Comparison of ENCODE assay signal across 21 cellular contexts in the genomic region with DNA sequence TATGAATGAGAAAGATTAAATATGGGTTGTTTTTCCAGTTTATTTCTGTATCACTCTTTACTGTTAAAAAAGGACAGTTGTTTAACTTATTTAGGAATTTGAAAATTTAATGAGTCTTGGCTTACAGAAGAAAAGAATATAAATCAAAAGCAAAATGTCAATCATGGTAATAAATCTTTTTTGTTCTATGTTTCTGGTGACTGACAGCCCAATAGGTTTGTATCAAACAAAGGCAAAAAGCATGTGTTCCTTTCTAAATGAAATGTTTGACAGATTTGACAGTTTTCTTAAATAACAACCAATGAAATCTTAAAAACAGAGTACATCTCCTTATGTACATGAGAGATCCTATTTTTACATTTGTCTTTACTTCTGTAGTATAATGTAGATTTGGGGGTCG. TPM values are rescaled to one million over a fixed set of nuclear protein-coding genes. Genes with fewer than 3 reads are reported as not detected.
DNase-seq lines count a peak whose midpoint lies in the region; ATAC-seq, FAIRE-seq and TF ChIP-seq lines count a peak whose summit lies in the region.
"Had no signal": no experiment of that assay in that cellular context is flagged by ENCODE, and none has a peak within 500 bp of the region (broad histone marks: within the 10 kb centered on the region; RNA-seq: fewer than 3 reads in every experiment).

No MANE protein-coding gene starts in this region.

- no TSS peak for BruUV-seq in K562 (replicated peaks; lab: Mats Ljungman, UMichigan)

- TF ChIP-seq CTCF in K562 (IDR thresholded peaks at IDR 0.05 in 2 of 3, conservative IDR thresholded peaks at IDR 0.05 in 1 of 3; ENCODE audit: insufficient read depth in 2 of 3, low read depth in 1 of 3, low read length in 3 of 3) (no peak), dorsolateral prefrontal cortex (IDR thresholded peaks at IDR 0.05 in 54 of 56, conservative IDR thresholded peaks at IDR 0.05 in 2 of 56; ENCODE audit: low read depth in 1 of 56, partially characterized antibody in 56 of 56) (no peak)

- H3K4me3 ChIP-seq in K562 (no peak overlapping the region), dorsolateral prefrontal cortex (peak overlapping the region in 39 of 59 donors; percentile 0 to 97 (median 81)), trophoblast cell (ENCODE audit: low read depth, low read length) (no peak overlapping the region)
- H3K4me3 ChIP-seq: BLaER1 had no signal

- H3K79me2 ChIP-seq in K562 (ENCODE audit: control insufficient read depth, insufficient read depth, low read length) (no peaks in the 10 kb centered on the region), trophoblast cell (ENCODE audit: control insufficient read depth, insufficient read depth, low read length, poor library complexity) (no peaks in the 10 kb centered on the region)

- no peak overlapping the region for H4K8ac ChIP-seq in trophoblast cell (ENCODE audit: low read depth, low read length)

- H2AK5ac ChIP-seq in trophoblast cell (ENCODE audit: low read length) = no peak overlapping the region

- H4K20me1 ChIP-seq in K562 (replicated peaks; ENCODE audit: control insufficient read depth, insufficient read depth, low read length) = no peaks in the 10 kb centered on the region
- H4K20me1 ChIP-seq: BLaER1 had no signal

- TF ChIP-seq POLR2A in K562 (conservative IDR thresholded peaks at IDR 0.05) = no peak

- no peak overlapping the region for H3K23ac ChIP-seq in trophoblast cell (ENCODE audit: low read length)

- no peak overlapping the region for H4K12ac ChIP-seq in trophoblast cell (ENCODE audit: low read depth, low read length)

- CTCF ChIA-PET in HEK293T (lab: Yijun Ruan, JAX) (no interaction called here), K562 (lab: Yijun Ruan, JAX; ENCODE audit: low intra/inter-chr PET ratio) (no interaction called here)

- H2AFZ ChIP-seq in K562 (ENCODE audit: low read depth, low read length) (no peak overlapping the region), trophoblast cell (ENCODE audit: insufficient read depth, low read length, poor library complexity) (no peak overlapping the region)

- FAIRE-seq in K562 (lab: Jason Lieb, UNC) (no peak), urothelium cell line (lab: Jason Lieb, UNC) (no peak)
- FAIRE-seq: GM12891, GM18507, H1 had no signal

- no peak overlapping the region for H3K4me2 ChIP-seq in K562 (ENCODE audit: insufficient read depth, low read length)
- no peak overlapping the region for H3K4me2 ChIP-seq in trophoblast cell (ENCODE audit: low read length)
- H3K4me2 ChIP-seq: BLaER1 had no signal

- no peak overlapping the region for H3K9ac ChIP-seq in K562 (ENCODE audit: insufficient read depth in 1 of 2, low read depth in 2 of 2, low read length in 2 of 2)
- H3K9ac ChIP-seq in trophoblast cell (ENCODE audit: low read length) = no peak overlapping the region
- H3K9ac ChIP-seq: BLaER1 had no signal

- no peaks in the 10 kb centered on the region for H3K36me3 ChIP-seq in K562 (ENCODE audit: control insufficient read depth, insufficient read depth, low read length)
- H3K36me3 ChIP-seq in trophoblast cell (ENCODE audit: control insufficient read depth in 1 of 2, insufficient read depth in 2 of 2, low read length in 2 of 2) = no peaks in the 10 kb centered on the region

- in situ Hi-C loops in K562 (cut with MboI) = no loop called here

- H3K9me1 ChIP-seq in K562 (ENCODE audit: control insufficient read depth, insufficient read depth, low read length) = no peaks in the 10 kb centered on the region

- no peaks in the 10 kb centered on the region for H3K27me3 ChIP-seq in K562 (ENCODE audit: control insufficient read depth in 2 of 2, insufficient read depth in 2 of 2, low read length in 2 of 2)
- H3K27me3 ChIP-seq in dorsolateral prefrontal cortex = no peaks in the 10 kb centered on the region
- H3K27me3 ChIP-seq in trophoblast cell (ENCODE audit: insufficient read depth, low read length) = no peaks in the 10 kb centered on the region
- H3K27me3 ChIP-seq: BLaER1 had no signal

- H3K79me1 ChIP-seq in trophoblast cell (ENCODE audit: low read length) = no peaks in the 10 kb centered on the region

- no peak overlapping the region for H3K14ac ChIP-seq in trophoblast cell (ENCODE audit: low read length)

- H3K27ac ChIP-seq in K562 (ENCODE audit: extremely low read depth, low read depth, low read length) (no peak overlapping the region), dorsolateral prefrontal cortex (peak overlapping the region in 47 of 59 donors; percentile 18 to 99 (median 81)), trophoblast cell (ENCODE audit: low read depth, low read length) (no peak overlapping the region)
- H3K27ac ChIP-seq: BLaER1, C4-2B had no signal

- no peak overlapping the region for H3K18ac ChIP-seq in trophoblast cell (ENCODE audit: low read length)

- 27% methylated on average over 1 of the region's 1 CpG for WGBS in K562 (ENCODE audit: insufficient coverage, low coverage, missing lambda C conversion rate)
- WGBS in trophoblast cell (ENCODE audit: extremely low coverage, insufficient coverage, insufficient read length) = no CpG with 5 or more reads among the region's 1 CpG

- no peak overlapping the region for H4K91ac ChIP-seq in trophoblast cell (ENCODE audit: low read depth, low read length)

- DNase-seq in HEK293T (ENCODE audit: extremely low spot score) = no peak
- no peak for DNase-seq in K562 (ENCODE audit: extremely low read depth in 1 of 4, low spot score in 3 of 4)
- no peak for DNase-seq in dorsolateral prefrontal cortex
- DNase-seq in trophoblast cell = no peak
- DNase-seq in urothelium cell line (ENCODE audit: low spot score) = no peak
- DNase-seq: Caco-2; CD4-positive, CD25-positive, alpha-beta regulatory T cell; CD8-positive, alpha-beta T cell; DMS 273 treated with DMSO at 0.1 percent for 48 hours; DMS79; GF-D8; H7; HCEC 1CT had no signal

- no peak for TF ChIP-seq EP300 in K562 (IDR thresholded peaks at IDR 0.05; ENCODE audit: low read length)

- POLR2A ChIA-PET in HEK293T (lab: Yijun Ruan, JAX) (interaction anchor here (0.6 to 1.5 kb wide), 2 partner anchors 11 to 38 kb away, joined by 3 to 5 read pairs; a partner anchor contains a TSS), K562 (lab: Yijun Ruan, JAX) (no interaction called here)

- H2BK120ac ChIP-seq in trophoblast cell (ENCODE audit: insufficient read depth, low read length, poor library complexity) = no peak overlapping the region

- no peak overlapping the region for H2BK5ac ChIP-seq in trophoblast cell (ENCODE audit: low read depth, low read length, poor library complexity)

- no peak for TF ChIP-seq RAD21 in K562 (CRISPR knock-in tag; conservative IDR thresholded peaks at IDR 0.05 in 1 of 2, IDR thresholded peaks at IDR 0.05 in 1 of 2)

- H3K9me3 ChIP-seq in K562 (replicated peaks; ENCODE audit: control insufficient read depth, insufficient read depth, low read depth, low read length) (no peaks in the 10 kb centered on the region), trophoblast cell (ENCODE audit: insufficient read depth, low read depth, low read length) (no peaks in the 10 kb centered on the region)
- H3K9me3 ChIP-seq: BLaER1, Caco-2 had no signal

- no peak overlapping the region for H3K4ac ChIP-seq in trophoblast cell (ENCODE audit: low read depth, low read length)

- H3K4me1 ChIP-seq in K562 (replicated peaks in 1 of 2; ENCODE audit: control insufficient read depth in 2 of 2, insufficient read depth in 2 of 2, low read length in 2 of 2) (no peaks in the 10 kb centered on the region), trophoblast cell (ENCODE audit: control insufficient read depth in 1 of 2, insufficient read depth in 2 of 2, low read length in 2 of 2) (no peaks in the 10 kb centered on the region)
- H3K4me1 ChIP-seq: Caco-2 had no signal

- no peak overlapping the region for H2BK12ac ChIP-seq in trophoblast cell (ENCODE audit: low read length)

- no peak for ATAC-seq in K562
- ATAC-seq in HG02571 (IDR thresholded peaks at IDR 0.05; ENCODE audit: unreplicated experiment) = no peak
- ATAC-seq in HG03432 (IDR thresholded peaks at IDR 0.05; ENCODE audit: unreplicated experiment) = no peak
- ATAC-seq: CD8-positive, alpha-beta T cell had no signal

- intact Hi-C loops in K562 (cut with micrococcal nuclease) = no loop called here
- intact Hi-C loops in dorsolateral prefrontal cortex (cut with DNase I) = loop anchor here in 1 of 2 donors (10.0 kb wide), 1 partner anchor 64 kb away; no protein-coding TSS in a partner anchor

TF ChIP-seq in HEK293T, 16 proteins besides CTCF, POLR2A, EP300 and RAD21 (continues in another document):
- TF ChIP-seq L3MBTL2 (conservative IDR thresholded peaks at IDR 0.05) (no peak), ELF4 (IDR thresholded peaks at IDR 0.05) (no peak), HDGF (IDR thresholded peaks at IDR 0.05; ENCODE audit: borderline replicate concordance) (no peak), CTBP1 (IDR thresholded peaks at IDR 0.05; ENCODE audit: borderline replicate concordance) (no peak), NFRKB (IDR thresholded peaks at IDR 0.05) (no peak), FOXM1 (IDR thresholded peaks at IDR 0.05; ENCODE audit: borderline replicate concordance) (no peak)

RNA-seq across cellular contexts. Expression of a gene that starts 11.0 kb away (rescaled TPM):
- 0.93 and 1.2 TPM in 2 replicates for total RNA-seq in K562 (2011; cell fraction: chromatin; rRNA removed; ENCODE audit: low replicate concordance)
- total RNA-seq in K562 (2011; cell fraction: nucleolus; rRNA removed) = 1.8 and 2.8 TPM in 2 replicates
- total RNA-seq in K562 (2011; cell fraction: nucleoplasm; rRNA removed) = 1.2 and 2.1 TPM in 2 replicates
- total RNA-seq in K562 (2014; rRNA removed) (1.4 and 5.4 TPM in 2 replicates), K562 (2014; rRNA removed; fragmentation: Illumina TruSeq; extraction: Trizol) (6.7 and 7.8 TPM in 2 replicates), K562 (2015; rRNA removed; fragmentation: Illumina TruSeq; extraction: Trizol) (4.9 and 5.2 TPM in 2 replicates), K562 (2021) (4.1 TPM in 2 replicates), dorsolateral prefrontal cortex (100 to 1,000 TPM; 181 to 426 (median 260) TPM)
- polyA plus RNA-seq in K562 (2011; rRNA removed) (0.07 and 1.1 TPM in 2 replicates), K562 (2014; fragmentation: Illumina TruSeq; extraction: Trizol) (2.8 and 3.9 TPM in 2 replicates), K562 (2014; fragmentation: Nextera tagmentation; extraction: Ambion mirVana) (1 to 10 TPM; 5.4 to 5.8 TPM), K562 (2014; rRNA removed) (2.1 and 2.3 TPM in 2 replicates)
- polyA plus RNA-seq in K562 (2011; cell fraction: cytosol; rRNA removed) = under 0.01 and 0.16 TPM in 2 replicates
- 0.68 TPM in 1 of 2 replicates, not detected in the other for polyA plus RNA-seq in K562 (2011; cell fraction: nucleus; rRNA removed)
- 2.7 and 4.0 TPM in 2 replicates for polyA plus RNA-seq in K562 (2012)
- 1.2 and 6.2 TPM in 2 replicates for polyA minus RNA-seq in K562 (2011; rRNA and poly(A)+ RNA removed)
- 3.1 TPM in 1 of 2 replicates, not detected in the other for polyA minus RNA-seq in K562 (2011; cell fraction: cytosol; rRNA and poly(A)+ RNA removed)
- polyA minus RNA-seq in K562 (2011; cell fraction: nucleus; rRNA and poly(A)+ RNA removed) = 0.44 and 0.67 TPM in 2 replicates
- 2.1 and 2.5 TPM in 2 replicates for polyA plus RNA-seq in trophoblast cell (2013)
- total RNA-seq: G401 had no signal

Comparison
In these comparisons a context has a peak if more than half of its experiments do, and no peak if none do; other contexts are left out.
1. H3K27ac ChIP-seq: peak in dorsolateral prefrontal cortex (47 of 59); none in K562 (single experiment) and trophoblast cell (single experiment).
2. H3K4me3 ChIP-seq: peak in dorsolateral prefrontal cortex (39 of 59); none in K562 (single experiment) and trophoblast cell (single experiment).
3. RNA of a gene that starts 11.0 kb away (total RNA-seq): 181 to 426 TPM in dorsolateral prefrontal cortex; 0.93 to 7.8 TPM in K562; every median in the first group is over 10 times any median in the second.